In the genomic region with DNA sequence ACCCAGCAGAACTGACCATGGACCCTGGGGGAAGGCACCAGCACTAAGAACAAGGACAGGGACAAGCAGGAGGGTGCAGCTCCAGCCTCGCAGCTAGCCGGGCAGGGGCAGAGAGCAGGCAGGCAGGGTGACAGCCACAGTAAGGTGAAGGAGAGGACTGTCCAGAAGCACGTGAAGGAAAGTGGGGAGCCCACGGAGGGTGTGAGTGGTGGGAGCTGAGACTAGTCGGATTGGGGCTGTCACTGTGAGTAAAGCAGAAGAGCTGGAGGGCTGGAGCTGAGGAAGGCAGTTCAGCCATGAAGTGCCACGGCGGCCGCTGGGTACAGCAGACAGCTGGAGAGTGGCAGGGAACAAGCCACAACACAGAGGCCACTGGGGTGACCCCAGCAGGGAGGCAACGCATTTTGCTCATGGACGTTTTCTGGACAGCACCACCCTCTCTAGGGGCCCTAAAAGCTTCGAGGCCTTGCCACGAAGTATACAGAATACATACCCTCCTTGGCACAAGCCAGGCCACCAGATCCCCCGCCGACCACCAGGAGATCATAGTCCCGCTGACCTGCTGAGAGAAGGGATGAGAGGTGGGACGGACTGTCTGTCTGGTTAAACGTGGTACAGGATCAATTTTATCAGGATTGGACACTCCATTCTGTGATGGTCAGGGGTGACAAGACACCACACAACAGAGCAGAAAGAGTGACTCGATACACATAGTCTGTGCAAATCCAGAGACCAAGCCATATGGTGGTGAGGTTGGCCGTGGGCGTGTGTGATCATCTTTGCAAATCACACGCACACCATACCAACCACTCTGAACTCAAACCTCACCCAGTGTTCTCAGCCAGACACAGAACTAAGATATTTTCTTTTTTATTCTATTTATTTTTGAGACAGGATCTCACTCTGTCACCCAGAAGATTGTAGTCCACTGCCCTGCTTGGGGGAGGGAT, we compare ENCODE assay signal across 1 cellular context.
TF ChIP-seq lines count a peak whose summit lies in the region.

No MANE protein-coding gene starts in this region.

TF ChIP-seq in WTC11, 78 proteins besides CTCF, POLR2A, EP300 and RAD21:
- no peak for TF ChIP-seq EMX1 (CRISPR knock-in tag; IDR thresholded peaks at IDR 0.05)
